12 cellular contexts compared by ENCODE assay signal in genomic region chr11:46342237-46342636, GRCh38. TPM values are rescaled to one million over a fixed set of nuclear protein-coding genes. Genes with fewer than 3 reads are reported as not detected.
A peak's percentile ranks its signal among the peaks of the same experiment; 100 is the strongest.
DNase-seq lines count a peak whose midpoint lies in the region; ATAC-seq, FAIRE-seq and TF ChIP-seq lines count a peak whose summit lies in the region.
"Had no signal": no experiment of that assay in that cellular context is flagged by ENCODE, and none has a peak within 500 bp of the region (broad histone marks: within the 10 kb centered on the region; RNA-seq: fewer than 3 reads in every experiment).

No MANE protein-coding gene starts in this region.

- peak overlapping the region in 6 of 11 experiments; percentile 1 to 53 (median 48); a peak in 8 of 22 replicates for H3K9ac ChIP-seq in BLaER1 treated with 17β-estradiol and CSF1 and Interleukin-3, amounts not matched to agents 10 nM and 100 nM

- H4K20me1 ChIP-seq in BLaER1 treated with 17β-estradiol and CSF1 and Interleukin-3, amounts not matched to agents 10 nM and 100 nM, result peaks cover 0 to 12% (median 0%) of the 10 kb centered on the region in 11 experiments; a peak in 3 of 22 replicates

- no peak for TF ChIP-seq POLR2A in GM12891 (IDR thresholded peaks at IDR 0.05; ENCODE audit: low read depth, low read length)

- ATAC-seq in HG03571 (IDR thresholded peaks at IDR 0.05; ENCODE audit: unreplicated experiment), result no peak

- H3K9me3 ChIP-seq in BLaER1 treated with 17β-estradiol and CSF1 and Interleukin-3, amounts not matched to agents 10 nM and 100 nM (replicated peaks in 1 of 11), result no peaks in the 10 kb centered on the region

- H3K4me3 ChIP-seq in BLaER1 treated with 17β-estradiol and CSF1 and Interleukin-3, amounts not matched to agents 10 nM and 100 nM, result peak overlapping the region in 2 of 10 experiments; percentile 23 to 38; a peak in 3 of 20 replicates

- no peak for DNase-seq in GM12891 (ENCODE audit: insufficient read length, low spot score)
- DNase-seq in UCSD-AML1 (lab: John Stamatoyannopoulos, UW; ENCODE audit: unreplicated experiment), result peak; percentile 80
- DNase-seq in iris pigment epithelial cell (ENCODE audit: low read depth), result peak; percentile 41
- no peak for DNase-seq in midbrain (lab: John Stamatoyannopoulos, UW)
- DNase-seq in AG08396 (ENCODE audit: low spot score), result no peak
- no peak for DNase-seq in urothelium cell line (ENCODE audit: low spot score)
- DNase-seq: DMS79 treated with DMSO at 0.1 percent for 48 hours, HCEC 1CT, NCI-H2029, SHP77 treated with DMSO at 0.1 percent for 48 hours had no signal

- FAIRE-seq in GM12891 (lab: Jason Lieb, UNC) (peak; percentile 71), urothelium cell line (lab: Jason Lieb, UNC) (no peak)

- H3K4me2 ChIP-seq in BLaER1 treated with 17β-estradiol and CSF1 and Interleukin-3, amounts not matched to agents 10 nM and 100 nM, result peak overlapping the region; percentile 69 to 99 (median 78)

- H3K27me3 ChIP-seq in BLaER1 treated with 17β-estradiol and CSF1 and Interleukin-3, amounts not matched to agents 10 nM and 100 nM, result no peaks in the 10 kb centered on the region; a peak in 1 of 22 replicates

- peak overlapping the region in 9 of 11 experiments; percentile 4 to 71 (median 55); a peak in 13 of 22 replicates for H3K27ac ChIP-seq in BLaER1 treated with 17β-estradiol and CSF1 and Interleukin-3, amounts not matched to agents 10 nM and 100 nM

- H3K36me3 ChIP-seq in BLaER1 treated with 17β-estradiol and CSF1 and Interleukin-3, amounts not matched to agents 10 nM and 100 nM, result no peaks in the 10 kb centered on the region

- peaks cover 57 to 98% (median 85%) of the 10 kb centered on the region in 10 experiments for H3K4me1 ChIP-seq in BLaER1 treated with 17β-estradiol and CSF1 and Interleukin-3, amounts not matched to agents 10 nM and 100 nM

TF ChIP-seq in GM12891, 5 proteins besides CTCF, POLR2A, EP300 and RAD21:
- TF ChIP-seq SPI1 (IDR thresholded peaks at IDR 0.05; ENCODE audit: low read depth, low read length), result no peak
- no peak for TF ChIP-seq POLR2AphosphoS5 (IDR thresholded peaks at IDR 0.05; ENCODE audit: low read depth, low read length)
- no peak for TF ChIP-seq POU2F2 (IDR thresholded peaks at IDR 0.05; ENCODE audit: low read depth, low read length)
- no peak for TF ChIP-seq PAX5 (IDR thresholded peaks at IDR 0.05; ENCODE audit: insufficient read depth, low read length, severe bottlenecking)
- no peak for TF ChIP-seq TAF1 (IDR thresholded peaks at IDR 0.05; ENCODE audit: low read depth, low read length)

RNA-seq across cellular contexts. Expression of gene DGKZ, which starts 5.0 kb away (rescaled TPM):
- polyA plus RNA-seq in GM12891 (2012; ENCODE audit: low read depth, missing spikeins), result 39.6 TPM

RNA-seq across cellular contexts. Expression of gene MDK, which starts 39.2 kb away (rescaled TPM):
- polyA plus RNA-seq in GM12891 (2012; ENCODE audit: low read depth, missing spikeins), result 2.5 TPM

RNA-seq across cellular contexts. Expression of gene CHRM4, which starts 49.3 kb away (rescaled TPM):
- polyA plus RNA-seq in GM12891 (2012; ENCODE audit: low read depth, missing spikeins), result 0.22 TPM

Comparison
In these comparisons a context has a peak if more than half of its experiments do, and no peak if none do; other contexts are left out.
1. DNase-seq: peak in UCSD-AML1 (single experiment) and iris pigment epithelial cell (single experiment); none in GM12891 (single experiment), midbrain (single experiment), AG08396 (single experiment) and urothelium cell line (single experiment).